Comparison of ENCODE assay signal across 20 cellular contexts in the genomic region with DNA sequence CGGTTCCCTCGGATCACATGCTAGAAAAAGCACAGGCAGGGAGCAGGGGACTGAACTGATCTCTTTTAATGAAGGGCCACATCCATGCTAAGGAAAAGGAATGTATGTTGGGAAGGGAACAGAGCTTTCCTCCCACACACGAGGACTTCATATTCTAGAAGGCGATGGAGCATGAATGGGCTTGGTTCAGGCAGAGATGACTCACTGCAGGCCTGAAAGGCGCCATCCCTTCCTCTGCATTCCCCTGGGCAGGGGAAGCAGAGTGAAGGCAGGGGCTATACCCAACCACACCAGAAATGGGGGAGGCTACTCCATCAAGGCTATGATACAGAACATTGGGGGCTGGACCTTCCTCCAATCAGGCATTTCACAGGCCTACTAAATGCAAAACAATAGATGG. TPM values are rescaled to one million over a fixed set of nuclear protein-coding genes. Genes with fewer than 3 reads are reported as not detected.
DNase-seq lines count a peak whose midpoint lies in the region; ATAC-seq and TF ChIP-seq lines count a peak whose summit lies in the region.
"Had no signal": no experiment of that assay in that cellular context is flagged by ENCODE, and none has a peak within 500 bp of the region (broad histone marks: within the 10 kb centered on the region; RNA-seq: fewer than 3 reads in every experiment).

No MANE protein-coding gene starts in this region.

- H3K27ac Mint-ChIP-seq in activated T-cell treated with anti-CD3 and anti-CD28 coated beads, Interleukin-2, amount 50 U/mL, for 72 hours: peak overlapping the region; percentile 7

- ATAC-seq in activated T-cell treated with anti-CD3 and anti-CD28 coated beads, Interleukin-2, amount 50 U/mL, for 72 hours (replicated peaks in 1 of 2): no peak

- H3K36me3 ChIP-seq in adipocyte (ENCODE audit: control insufficient read depth, insufficient read depth, low read length, severe bottlenecking) (peaks cover 95% of the 10 kb centered on the region), Peyer's patch (peaks cover 0 to 99% (median 0%) of the 10 kb centered on the region in 3 donors)

- DNase-seq in activated T-cell treated with anti-CD3 and anti-CD28 coated beads, Interleukin-2, amount 50 U/mL, for 72 hours: no peak
- no peak for DNase-seq in activated T-cell treated with anti-CD3 and anti-CD28 coated beads, Interleukin-2, amount 50 U/mL, for 48 hours
- DNase-seq in adipocyte (ENCODE audit: low read depth): peak; percentile 47
- peak; percentile 46 for DNase-seq in fibroblast of mammary gland (ENCODE audit: low read depth)
- DNase-seq in NCI-H2227 treated with DMSO at 0.1 percent for 48 hours (lab: John Stamatoyannopoulos, UW): no peak
- no peak for DNase-seq in activated CD4-positive, CD25-positive, alpha-beta regulatory T cell (lab: John Stamatoyannopoulos, UW)
- DNase-seq in Peyer's patch: no peak
- DNase-seq: activated CD4-positive, alpha-beta T cell treated with anti-CD3 and anti-CD28 coated beads for 48 hours; activated T-cell treated with anti-CD3 and anti-CD28 coated beads, Interleukin-2, amount 50 U/mL, for 1 hour; amygdala; CD4-positive, alpha-beta memory T cell; mesendoderm; MM.1S; NCI-H2081 treated with DMSO at 0.1 percent for 48 hours; NCI-H774; stimulated activated CD4-positive, alpha-beta T cell treated with anti-CD3 and anti-CD28 coated beads, Interleukin-2, amount 100 ng/mL, for 24 hours had no signal

- H3K9ac ChIP-seq in adipocyte (ENCODE audit: low read length): no peak overlapping the region

- H3K4me1 Mint-ChIP-seq in activated T-cell treated with anti-CD3 and anti-CD28 coated beads, Interleukin-2, amount 50 U/mL, for 72 hours (ENCODE audit: low read depth): no peaks in the 10 kb centered on the region
- H3K4me1 Mint-ChIP-seq: neural crest cell had no signal

- H3K36me3 Mint-ChIP-seq in activated T-cell treated with anti-CD3 and anti-CD28 coated beads, Interleukin-2, amount 50 U/mL, for 72 hours (ENCODE audit: insufficient read depth in 2 of 2): peaks cover 11 to 27% of the 10 kb centered on the region in 2 donors

- H3K4me3 ChIP-seq in adipocyte (ENCODE audit: low read length) (no peak overlapping the region), fibroblast of mammary gland (ENCODE audit: control insufficient read depth, low read depth, low read length) (no peak overlapping the region), Peyer's patch (no peak overlapping the region)
- H3K4me3 ChIP-seq: right atrium auricular region, thoracic aorta had no signal

- H3K9me3 ChIP-seq in adipocyte (ENCODE audit: control insufficient read depth, low read length): no peaks in the 10 kb centered on the region
- no peaks in the 10 kb centered on the region for H3K9me3 ChIP-seq in Peyer's patch
- H3K9me3 ChIP-seq: right atrium auricular region, thoracic aorta had no signal

- H3K4me3 Mint-ChIP-seq in activated T-cell treated with anti-CD3 and anti-CD28 coated beads, Interleukin-2, amount 50 U/mL, for 72 hours: no peak overlapping the region
- H3K4me3 Mint-ChIP-seq: CD4-positive, alpha-beta memory T cell had no signal

- H3K27ac ChIP-seq in temporal lobe (ENCODE audit: low read depth, low read length) (peak overlapping the region; percentile 66), Peyer's patch (no peak overlapping the region)
- H3K27ac ChIP-seq: right atrium auricular region, thoracic aorta had no signal

- H3K4me1 ChIP-seq in adipocyte (ENCODE audit: control insufficient read depth, insufficient read depth, low read length) (peaks cover 24% of the 10 kb centered on the region), Peyer's patch (no peaks in the 10 kb centered on the region)
- H3K4me1 ChIP-seq: right atrium auricular region had no signal

- no peak for TF ChIP-seq POLR2A in Peyer's patch (IDR thresholded peaks at IDR 0.05)

- TF ChIP-seq CTCF in fibroblast of mammary gland (conservative IDR thresholded peaks at IDR 0.05; ENCODE audit: control insufficient read depth, insufficient read depth, low read depth, low read length) (no peak), Peyer's patch (IDR thresholded peaks at IDR 0.05) (no peak)

- H3K27me3 ChIP-seq in adipocyte (replicated peaks; ENCODE audit: control insufficient read depth, insufficient read depth, low read length): no peaks in the 10 kb centered on the region
- H3K27me3 ChIP-seq in Peyer's patch: no peaks in the 10 kb centered on the region
- H3K27me3 ChIP-seq: right atrium auricular region had no signal

- H3K9me3 Mint-ChIP-seq in activated T-cell treated with anti-CD3 and anti-CD28 coated beads, Interleukin-2, amount 50 U/mL, for 72 hours: no peaks in the 10 kb centered on the region
- H3K9me3 Mint-ChIP-seq: CD4-positive, alpha-beta memory T cell; neural crest cell had no signal

- H3K27me3 Mint-ChIP-seq in activated T-cell treated with anti-CD3 and anti-CD28 coated beads, Interleukin-2, amount 50 U/mL, for 72 hours (ENCODE audit: low read depth): no peaks in the 10 kb centered on the region
- H3K27me3 Mint-ChIP-seq: CD4-positive, alpha-beta memory T cell had no signal

RNA-seq across cellular contexts. Expression of a gene that starts 30.6 kb away (rescaled TPM):
- 10 to 100 TPM; 63.9 to 90.5 TPM for total RNA-seq in activated T-cell treated with anti-CD3 and anti-CD28 coated beads, Interleukin-2, amount 50 U/mL, for 72 hours
- 55.3 TPM for total RNA-seq in temporal lobe
- total RNA-seq in Peyer's patch: 10 to 100 TPM; 24.3 to 78.4 (median 26.4) TPM

Comparison
In these comparisons a context has a peak if more than half of its experiments do, and no peak if none do; other contexts are left out.
1. DNase-seq: peak in adipocyte (single experiment) and fibroblast of mammary gland (single experiment); none in activated T-cell treated with anti-CD3 and anti-CD28 coated beads, Interleukin-2, amount 50 U/mL, for 72 hours (0 of 2), activated T-cell treated with anti-CD3 and anti-CD28 coated beads, Interleukin-2, amount 50 U/mL, for 48 hours (0 of 2), NCI-H2227 treated with DMSO at 0.1 percent for 48 hours (single experiment), activated CD4-positive, CD25-positive, alpha-beta regulatory T cell (0 of 4) and Peyer's patch (0 of 3).